In the genomic region with DNA sequence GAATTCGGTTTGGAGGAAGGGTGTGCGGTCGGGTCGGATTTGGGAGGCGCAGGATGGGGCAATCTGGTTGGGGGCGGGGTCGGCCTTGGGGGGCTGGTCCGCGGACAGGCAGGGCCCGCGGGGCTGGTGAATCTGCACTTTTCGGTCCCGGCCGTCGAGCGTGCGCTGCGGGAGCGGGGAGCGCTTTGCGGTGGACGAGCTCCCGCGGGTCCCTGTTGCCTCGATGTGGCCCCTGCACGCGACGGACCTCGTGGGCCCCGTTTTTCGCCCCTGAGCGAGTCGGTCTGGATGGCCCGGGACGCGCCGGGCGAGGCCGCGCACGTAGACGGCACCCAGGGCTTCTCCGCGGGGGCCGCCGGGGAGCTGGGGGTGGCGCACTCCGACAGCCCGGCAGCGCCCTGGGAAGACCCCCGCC, we compare ENCODE assay signal across 9 cellular contexts. TPM values are rescaled to one million over a fixed set of nuclear protein-coding genes. Genes with fewer than 3 reads are reported as not detected.
DNase-seq lines count a peak whose midpoint lies in the region; TF ChIP-seq lines count a peak whose summit lies in the region.
"Had no signal": no experiment of that assay in that cellular context is flagged by ENCODE, and none has a peak within 500 bp of the region (broad histone marks: within the 10 kb centered on the region; RNA-seq: fewer than 3 reads in every experiment).

No MANE protein-coding gene starts in this region.

- peak overlapping the region; percentile 61 for H3K4me2 ChIP-seq in H9 (ENCODE audit: insufficient read depth, insufficient read length, low read length)

- WGBS in H9 (ENCODE audit: extremely low coverage, insufficient read length, low lambda C conversion rate): no CpG with 5 or more reads among the region's 51 CpGs

- no peak overlapping the region for H4K5ac ChIP-seq in H9 (ENCODE audit: insufficient read length, low read depth, low read length)

- no peak overlapping the region for H3K27ac ChIP-seq in H9 (ENCODE audit: insufficient read length, low read depth, low read length)
- H3K27ac ChIP-seq in WERI-Rb-1: peak overlapping the region; percentile 88

- H2AFZ ChIP-seq in H9 (ENCODE audit: low read length): no peak overlapping the region

- 0 out of 2 replicates have a peak, but pooled peaks cover 2% of the 10 kb centered on the region for H3K4me1 ChIP-seq in H9 (ENCODE audit: insufficient read depth, low read length)

- no peaks in the 10 kb centered on the region; a peak in 3 of 5 replicates for H3K9me3 Mint-ChIP-seq in H9
- H3K9me3 Mint-ChIP-seq in nephron progenitor cell: no peaks in the 10 kb centered on the region

- no peak overlapping the region for H3K4ac ChIP-seq in H9 (ENCODE audit: low read depth, low read length)

- H3K36me3 Mint-ChIP-seq in H9 (ENCODE audit: insufficient read depth in 1 of 3, low read depth in 3 of 3) (peaks cover 21 to 42% (median 28%) of the 10 kb centered on the region in 3 experiments), nephron progenitor cell (ENCODE audit: low read depth) (peaks cover 17% of the 10 kb centered on the region)

- TF ChIP-seq CTCF in H9 (conservative IDR thresholded peaks at IDR 0.05) (no peak), WERI-Rb-1 (IDR thresholded peaks at IDR 0.05; ENCODE audit: low read depth, low read length) (no peak), nephron progenitor cell (IDR thresholded peaks at IDR 0.05) (no peak)

- H3K27ac Mint-ChIP-seq in H9 (peak overlapping the region; percentile 42 to 97 (median 94); a peak in 5 of 7 replicates), nephron progenitor cell (peak overlapping the region; percentile 83)

- H4K8ac ChIP-seq in H9 (replicated peaks; ENCODE audit: insufficient read length, low read depth, low read length): no peak overlapping the region

- H3K4me1 Mint-ChIP-seq in H9 (peaks cover 22 to 35% of the 10 kb centered on the region in 2 experiments), nephron progenitor cell (peaks cover 53% of the 10 kb centered on the region)

- peak overlapping the region; percentile 84 for H3K4me3 ChIP-seq in WERI-Rb-1 (ENCODE audit: low read depth, low read length)

- H3K9me3 ChIP-seq in H9 (ENCODE audit: control insufficient read depth, low read depth, low read length) (no peaks in the 10 kb centered on the region), WERI-Rb-1 (ENCODE audit: severe bottlenecking) (no peaks in the 10 kb centered on the region)

- peaks cover 4% of the 10 kb centered on the region for H3K23me2 ChIP-seq in H9 (ENCODE audit: insufficient read length, low read depth, low read length, poor library complexity, severe bottlenecking)

- H2BK5ac ChIP-seq in H9 (ENCODE audit: insufficient read length, low read length): no peak overlapping the region

- no peak overlapping the region for H3K56ac ChIP-seq in H9 (ENCODE audit: insufficient read length, low read depth, low read length)

- H2BK12ac ChIP-seq in H9 (ENCODE audit: insufficient read length, low read depth, low read length): no peak overlapping the region

- H3K9ac ChIP-seq in H9 (ENCODE audit: extremely low read depth, insufficient read length, low read length): peak overlapping the region; percentile 99

- H3K4me3 Mint-ChIP-seq in H9 (peak overlapping the region; percentile 91 to 97), nephron progenitor cell (peak overlapping the region; percentile 91)

- TF ChIP-seq POLR2A in erythroblast (IDR thresholded peaks at IDR 0.05; ENCODE audit: low read length): no peak

- peak overlapping the region; percentile 97 for H3K14ac ChIP-seq in H9 (ENCODE audit: insufficient read depth, low read length)

- H2BK15ac ChIP-seq in H9 (ENCODE audit: low read depth, low read length): no peak overlapping the region

- no peak overlapping the region for H3T11ph ChIP-seq in H9 (ENCODE audit: low read length)

- H3K27me3 ChIP-seq in H9 (ENCODE audit: insufficient read depth, low read length) (no peaks in the 10 kb centered on the region), WERI-Rb-1 (ENCODE audit: insufficient read depth, low read depth, severe bottlenecking) (no peaks in the 10 kb centered on the region)

- no peak overlapping the region for H3K23ac ChIP-seq in H9 (ENCODE audit: insufficient read length, low read depth, low read length)

- H3K36me3 ChIP-seq in WERI-Rb-1: peaks cover 37% of the 10 kb centered on the region

- H4K91ac ChIP-seq in H9 (ENCODE audit: insufficient read length, low read depth, low read length): no peak overlapping the region

- peaks cover 8% of the 10 kb centered on the region for H3K27me3 Mint-ChIP-seq in H9 (ENCODE audit: low read depth)
- peaks cover 22% of the 10 kb centered on the region for H3K27me3 Mint-ChIP-seq in nephron progenitor cell (ENCODE audit: low read depth, poor library complexity)

- no peak for DNase-seq in H9
- no peak for DNase-seq in WERI-Rb-1
- peak; percentile 76 to 87 for DNase-seq in erythroblast (lab: John Stamatoyannopoulos, UW)
- peak; percentile 50 for DNase-seq in nephron progenitor cell
- DNase-seq in DMS153 (lab: John Stamatoyannopoulos, UW): no peak
- DNase-seq in DMS79 treated with DMSO at 0.1 percent for 48 hours (lab: John Stamatoyannopoulos, UW): no peak
- DNase-seq in NCI-H2107 (lab: John Stamatoyannopoulos, UW): no peak
- DNase-seq in COLO829 (ENCODE audit: low spot score): no peak

- no peaks in the 10 kb centered on the region for H3K79me1 ChIP-seq in H9 (ENCODE audit: insufficient read depth, low read depth, low read length, poor library complexity, severe bottlenecking)

- H2BK20ac ChIP-seq in H9 (ENCODE audit: low read depth, low read length, poor library complexity, severe bottlenecking): no peak overlapping the region

- H3K79me2 ChIP-seq in H9 (ENCODE audit: insufficient read depth, low read length): peaks cover 24% of the 10 kb centered on the region; the same call in 1 of the 2 replicates

- H4K20me1 ChIP-seq in H9 (ENCODE audit: control insufficient read depth, insufficient read depth, insufficient read length): peaks cover 2% of the 10 kb centered on the region

- H2AK5ac ChIP-seq in H9 (ENCODE audit: insufficient read length, low read length): no peak overlapping the region

- peak overlapping the region; percentile 52 for H3K18ac ChIP-seq in H9 (ENCODE audit: insufficient read length, low read depth, low read length)

- no peak overlapping the region for H2BK120ac ChIP-seq in H9 (ENCODE audit: low read depth, low read length, poor library complexity, severe bottlenecking)

RNA-seq across cellular contexts. Expression of a gene that starts 11.8 kb away (rescaled TPM):
- total RNA-seq in H9 (2021): not detected in 2 replicates

RNA-seq across cellular contexts. Expression of a gene that starts 13.9 kb away (rescaled TPM):
- total RNA-seq in H9 (2021): 0.90 and 1.1 TPM in 2 replicates
- total RNA-seq: T-helper 1 cell treated with Interleukin-12 subunit alpha and Interleukin-12 subunit beta and Interleukin-4 antibody, amounts not matched to agents 30 ng/mL and 1 ng/mL, for 36 hours had no signal

RNA-seq across cellular contexts. Expression of a gene that starts 21.0 kb away (rescaled TPM):
- total RNA-seq in H9 (2021): 70.2 and 70.7 TPM in 2 replicates

RNA-seq across cellular contexts. Expression of a gene that starts 33.5 kb away (rescaled TPM):
- 166 and 167 TPM in 2 replicates for total RNA-seq in H9 (2021)

RNA-seq across cellular contexts. Expression of a gene that starts 34.0 kb away (rescaled TPM):
- 139 and 148 TPM in 2 replicates for total RNA-seq in H9 (2021)

Comparison
In these comparisons a context has a peak if more than half of its experiments do, and no peak if none do; other contexts are left out.
1. DNase-seq: peak in erythroblast (2 of 2) and nephron progenitor cell (single experiment); none in H9 (single experiment), WERI-Rb-1 (single experiment), DMS153 (single experiment), DMS79 treated with DMSO at 0.1 percent for 48 hours (single experiment), NCI-H2107 (single experiment) and COLO829 (single experiment).